Comparison of ENCODE assay signal across 22 cellular contexts in genomic region chr6:80872194-80872950, GRCh38.
A peak's percentile ranks its signal among the peaks of the same experiment; 100 is the strongest.
DNase-seq lines count a peak whose midpoint lies in the region; ATAC-seq and TF ChIP-seq lines count a peak whose summit lies in the region.
"Had no signal": no experiment of that assay in that cellular context is flagged by ENCODE, and none has a peak within 500 bp of the region (broad histone marks: within the 10 kb centered on the region; RNA-seq: fewer than 3 reads in every experiment).

No MANE protein-coding gene starts in this region.

- TF ChIP-seq CTCF in brain microvascular endothelial cell (IDR thresholded peaks at IDR 0.05; ENCODE audit: low read depth, low read length, missing control alignments), result no peak

- H3K27ac ChIP-seq in brain microvascular endothelial cell (no peak overlapping the region), right cardiac atrium (ENCODE audit: low read length) (no peak overlapping the region)
- H3K27ac ChIP-seq: BLaER1 treated with 17β-estradiol and CSF1 and Interleukin-3, amounts not matched to agents 10 nM and 100 nM; prostate gland; VCaP had no signal

- in situ Hi-C loops in brain microvascular endothelial cell (cut with HindIII; ENCODE audit: low pct_ligation_motif_present, low sequenced_read_pairs), result no loop called here

- 81% methylated on average over 3 of the region's 3 CpGs for WGBS in right cardiac atrium

- intact Hi-C loops in right cardiac atrium (cut with DNase I), result no loop called here

- H3K4me1 ChIP-seq in right cardiac atrium (ENCODE audit: control insufficient read depth, insufficient read depth, low read length), result no peaks in the 10 kb centered on the region
- H3K4me1 ChIP-seq: BLaER1 treated with 17β-estradiol and CSF1 and Interleukin-3, amounts not matched to agents 10 nM and 100 nM; prostate gland had no signal

- no peaks in the 10 kb centered on the region for H3K27me3 ChIP-seq in brain microvascular endothelial cell (replicated peaks)
- no peaks in the 10 kb centered on the region for H3K27me3 ChIP-seq in right cardiac atrium (ENCODE audit: control insufficient read depth, insufficient read depth)
- H3K27me3 ChIP-seq: BLaER1 treated with 17β-estradiol and CSF1 and Interleukin-3, amounts not matched to agents 10 nM and 100 nM had no signal

- H3K9me3 ChIP-seq in right cardiac atrium (ENCODE audit: control insufficient read depth, low read length), result no peaks in the 10 kb centered on the region
- H3K9me3 ChIP-seq: BLaER1 treated with 17β-estradiol and CSF1 and Interleukin-3, amounts not matched to agents 10 nM and 100 nM; prostate gland had no signal

- ATAC-seq in right cardiac atrium (peak in 1 of 2 donors; percentile 63), GM19467 (IDR thresholded peaks at IDR 0.05; ENCODE audit: unreplicated experiment) (no peak)
- ATAC-seq: activated naive CD4-positive, alpha-beta T cell treated with anti-CD3 and anti-CD28 coated beads, Interleukin-2, amount 50 U/mL, for 72 hours; Panc1; stimulated activated naive B cell treated with anti-CD40 and anti-IgM and Interleukin-4, amounts not matched to agents 10 μg/mL and 1 μg/mL and 100 μg/mL, for 72 hours; T-cell had no signal

- DNase-seq in HuH-7 (ENCODE audit: low spot score) (peak; percentile 8), brain microvascular endothelial cell (peak; percentile 1), right cardiac atrium (peak in 2 of 3 donors; percentile 7 to 39), skeletal muscle cell (ENCODE audit: low read depth) (peak; percentile 26), AG08395 (ENCODE audit: low spot score) (no peak), GM19238 (ENCODE audit: insufficient read length, low spot score) (no peak)
- no peak for DNase-seq in stimulated activated CD4-positive, alpha-beta T cell treated with anti-CD3 and anti-CD28 coated beads, Interleukin-2, amount 100 ng/mL, for 48 hours
- DNase-seq: activated CD4-positive, alpha-beta memory T cell treated with anti-CD3 and anti-CD28 coated beads for 36 hours; activated T-cell treated with anti-CD3 and anti-CD28 coated beads, Interleukin-2, amount 50 U/mL, for 24 hours; H9; Karpas-422; NCI-H1105 treated with DMSO at 0.1 percent for 48 hours; NCI-H2171; NCI-H82; stimulated activated naive B cell treated with anti-CD40 and anti-IgM and Interleukin-4, amounts not matched to agents 10 μg/mL and 1 μg/mL and 100 μg/mL, for 72 hours; T-cell had no signal

- H3K36me3 ChIP-seq in brain microvascular endothelial cell (replicated peaks), result no peaks in the 10 kb centered on the region
- H3K36me3 ChIP-seq: BLaER1 treated with 17β-estradiol and CSF1 and Interleukin-3, amounts not matched to agents 10 nM and 100 nM; prostate gland had no signal

- no peak overlapping the region for H3K4me3 ChIP-seq in brain microvascular endothelial cell (ENCODE audit: low read depth, low read length)
- H3K4me3 ChIP-seq in right cardiac atrium (ENCODE audit: low read length), result no peak overlapping the region
- H3K4me3 ChIP-seq in skeletal muscle cell (ENCODE audit: low read depth, low read length), result no peak overlapping the region
- H3K4me3 ChIP-seq: BLaER1 treated with 17β-estradiol and CSF1 and Interleukin-3, amounts not matched to agents 10 nM and 100 nM; prostate gland had no signal

Comparison
In these comparisons a context has a peak if more than half of its experiments do, and no peak if none do; other contexts are left out.
1. DNase-seq: peak in HuH-7 (single experiment), brain microvascular endothelial cell (single experiment), right cardiac atrium (2 of 3) and skeletal muscle cell (single experiment); none in stimulated activated CD4-positive, alpha-beta T cell treated with anti-CD3 and anti-CD28 coated beads, Interleukin-2, amount 100 ng/mL, for 48 hours (0 of 2), AG08395 (single experiment) and GM19238 (single experiment).